In genomic region chr3:159401069-159401468, GRCh38 we compare ENCODE assay signal across 28 cellular contexts.
"Had no signal": no experiment of that assay in that cellular context is flagged by ENCODE, and none has a peak within 500 bp of the region (broad histone marks: within the 10 kb centered on the region; RNA-seq: fewer than 3 reads in every experiment).

No MANE protein-coding gene starts in this region.

- H3K4me3 ChIP-seq: neural progenitor cell, ovary, psoas muscle, skin epidermis, smooth muscle cell, spleen, suprapubic skin, testis, tibial artery, transverse colon, upper lobe of right lung, uterus had no signal

- ATAC-seq: natural killer cell; psoas muscle; right cardiac atrium; sciatic nerve; stimulated activated memory B cell treated with anti-CD40 and anti-IgM and Interleukin-4, amounts not matched to agents 10 μg/mL and 1 μg/mL and 100 μg/mL, for 72 hours; stimulated activated naive CD8-positive, alpha-beta T cell treated with anti-CD3 and anti-CD28 coated beads, Interleukin-15, amount 100 ng/mL, for 72 hours; stimulated activated naive CD8-positive, alpha-beta T cell treated with anti-CD3 and anti-CD28 coated beads, Interleukin-15, Interleukin-2, amounts not matched to agents 100 U/mL and 50 U/mL, for 24 hours; upper lobe of right lung had no signal

- H3K27ac ChIP-seq: neural progenitor cell, ovary, parathyroid adenoma, psoas muscle, skin epidermis, spleen, suprapubic skin, testis, tibial artery, transverse colon, upper lobe of right lung, uterus had no signal

- H3K4me2 ChIP-seq: neural progenitor cell, smooth muscle cell had no signal

- H3K27me3 ChIP-seq: neural progenitor cell, ovary, spleen, suprapubic skin, testis, tibial artery, transverse colon, upper lobe of right lung, uterus had no signal

- H3K9me3 ChIP-seq: ovary, psoas muscle, suprapubic skin, testis, transverse colon, upper lobe of right lung, uterus had no signal

- H3K36me3 ChIP-seq: neural progenitor cell, ovary, spleen, suprapubic skin, tibial artery, transverse colon, upper lobe of right lung, uterus had no signal

- H3K9ac ChIP-seq: neural progenitor cell, parathyroid adenoma had no signal

- DNase-seq: natural killer cell; occipital lobe; ovary; posterior cingulate gyrus; psoas muscle; right cardiac atrium; spleen; stimulated activated CD4-positive, alpha-beta T cell treated with anti-CD3 and anti-CD28 coated beads, Interleukin-12 subunit alpha, Interleukin-12 subunit beta, amount 100 ng/mL, for 4 hours; stimulated activated CD4-positive, alpha-beta T cell treated with anti-CD3 and anti-CD28 coated beads, Interleukin-1b, Interleukin-23, amount 100 ng/mL, for 48 hours; stimulated activated CD4-positive, alpha-beta T cell treated with anti-CD3 and anti-CD28 coated beads, Interleukin-4, amount 100 ng/mL, for 1 hour; stimulated activated CD4-positive, alpha-beta T cell treated with anti-CD3 and anti-CD28 coated beads, Interleukin-4, amount 100 ng/mL, for 4 hours; stimulated activated CD8-positive, alpha-beta memory T cell treated with anti-CD3 and anti-CD28 coated beads, Interleukin-4, amount 100 ng/mL, for 48 hours; stimulated activated naive CD4-positive, alpha-beta T cell; stimulated activated naive CD8-positive, alpha-beta T cell treated with anti-CD3 and anti-CD28 coated beads, Interleukin-15, amount 100 ng/mL, for 72 hours; stimulated activated naive CD8-positive, alpha-beta T cell treated with anti-CD3 and anti-CD28 coated beads, Interleukin-15, Interleukin-2, amounts not matched to agents 100 U/mL and 50 U/mL, for 24 hours; substantia nigra; testis; tibial artery; transverse colon; upper lobe of right lung; uterus had no signal

- H3K79me2 ChIP-seq: parathyroid adenoma had no signal

- H2AFZ ChIP-seq: neural progenitor cell, parathyroid adenoma had no signal

- H3K4me1 ChIP-seq: neural progenitor cell, parathyroid adenoma, psoas muscle, spleen, suprapubic skin, testis, tibial artery, transverse colon, upper lobe of right lung, uterus had no signal
